Comparison of ENCODE assay signal across 8 cellular contexts in the genomic region with DNA sequence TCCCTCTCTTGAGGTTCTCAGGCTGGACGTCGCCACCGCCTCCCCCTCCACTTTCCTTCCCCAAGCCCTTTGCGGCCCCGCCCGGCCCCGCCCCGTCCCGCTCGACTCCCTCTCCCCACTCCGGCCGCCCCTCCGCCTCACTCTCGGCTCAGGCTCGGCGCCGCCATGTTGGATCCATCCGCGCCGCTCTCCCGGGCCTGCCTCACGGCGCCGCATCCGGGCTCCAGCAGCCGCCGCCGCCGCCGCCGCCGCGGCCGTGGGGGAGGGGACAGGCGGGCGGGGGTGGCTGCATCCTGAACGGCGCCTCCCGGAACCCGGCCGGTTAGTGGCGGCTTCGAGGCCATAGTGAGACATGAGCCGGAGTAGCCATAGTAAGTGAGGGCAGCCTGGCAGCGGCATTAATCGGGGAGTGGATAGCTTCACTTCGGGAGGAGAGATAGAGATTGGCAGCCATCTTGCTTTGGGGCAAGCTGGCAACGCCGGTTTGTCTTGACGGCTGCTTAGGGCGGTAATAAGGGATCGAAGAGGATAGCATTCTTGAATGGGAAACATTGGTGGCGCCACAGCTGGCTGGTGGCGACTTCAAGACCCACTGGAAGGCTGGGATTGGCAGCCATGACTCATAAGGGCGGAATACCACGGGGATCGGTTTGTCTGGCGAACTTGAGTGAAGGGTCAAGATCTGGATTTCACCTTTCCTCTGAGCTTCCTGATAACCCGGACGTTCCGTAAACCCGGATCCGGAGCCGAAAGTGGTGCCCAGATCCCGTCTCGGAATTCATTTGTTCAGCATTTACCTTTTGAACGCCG. TPM values are rescaled to one million over a fixed set of nuclear protein-coding genes. Genes with fewer than 3 reads are reported as not detected.
DNase-seq lines count a peak whose midpoint lies in the region; ATAC-seq and TF ChIP-seq lines count a peak whose summit lies in the region.

A gene with protein sequence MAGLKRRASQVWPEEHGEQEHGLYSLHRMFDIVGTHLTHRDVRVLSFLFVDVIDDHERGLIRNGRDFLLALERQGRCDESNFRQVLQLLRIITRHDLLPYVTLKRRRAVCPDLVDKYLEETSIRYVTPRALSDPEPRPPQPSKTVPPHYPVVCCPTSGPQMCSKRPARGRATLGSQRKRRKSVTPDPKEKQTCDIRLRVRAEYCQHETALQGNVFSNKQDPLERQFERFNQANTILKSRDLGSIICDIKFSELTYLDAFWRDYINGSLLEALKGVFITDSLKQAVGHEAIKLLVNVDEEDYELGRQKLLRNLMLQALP (minus strand): TSS at position 258 of the 810 bp plus-strand sequence. CDS start 8,205 bp downstream, outside the sequence.

- H3K36me3 ChIP-seq in CD4-positive, CD25-positive, alpha-beta regulatory T cell (ENCODE audit: control insufficient read depth, insufficient read depth, low read length): peaks cover 18% of the 10 kb centered on the region
- H3K36me3 ChIP-seq in right lobe of liver: peaks cover 0 to 18% (median 0%) of the 10 kb centered on the region in 4 donors

- H3K9me3 Mint-ChIP-seq in CD4-positive, CD25-positive, alpha-beta regulatory T cell: peaks cover 0 to 1% (median 0%) of the 10 kb centered on the region in 7 donors

- no peaks in the 10 kb centered on the region for H3K27me3 Mint-ChIP-seq in CD4-positive, CD25-positive, alpha-beta regulatory T cell

- peaks cover 19 to 54% (median 35%) of the 10 kb centered on the region in 4 donors for H3K4me1 Mint-ChIP-seq in CD4-positive, CD25-positive, alpha-beta regulatory T cell

- peak; percentile 69 for TF ChIP-seq POLR2A in right lobe of liver (IDR thresholded peaks at IDR 0.05)

- ATAC-seq in CD4-positive, CD25-positive, alpha-beta regulatory T cell (ENCODE audit: low read depth in 2 of 2): peak; percentile 96 to 97
- ATAC-seq in GM19397 (IDR thresholded peaks at IDR 0.05; ENCODE audit: unreplicated experiment) (peak; percentile 93), HG03571 (IDR thresholded peaks at IDR 0.05; ENCODE audit: unreplicated experiment) (peak; percentile 96), right lobe of liver (peak; percentile 91 to 97 (median 92))

- H3K27ac Mint-ChIP-seq in CD4-positive, CD25-positive, alpha-beta regulatory T cell: peak within 1 kb of the TSS in 2 of 3 donors; percentile 89 to 95

- WGBS in right lobe of liver (ENCODE audit: insufficient coverage, low coverage, low lambda C conversion rate, missing lambda C conversion rate): under 1% methylated on average over 47 of the region's 68 CpGs

- peaks cover 40% of the 10 kb centered on the region for H3K4me1 ChIP-seq in CD4-positive, CD25-positive, alpha-beta regulatory T cell (ENCODE audit: control insufficient read depth, insufficient read depth, low read length, poor library complexity, severe bottlenecking)
- peaks cover 0 to 15% (median 4%) of the 10 kb centered on the region in 4 donors for H3K4me1 ChIP-seq in right lobe of liver

- TF ChIP-seq CTCF in dorsolateral prefrontal cortex (IDR thresholded peaks at IDR 0.05 in 54 of 56, conservative IDR thresholded peaks at IDR 0.05 in 2 of 56; ENCODE audit: low read depth in 1 of 56, partially characterized antibody in 56 of 56) (peak in 26 of 56 donors; percentile 4 to 42 (median 24)), right lobe of liver (IDR thresholded peaks at IDR 0.05) (no peak)

- intact Hi-C loops in dorsolateral prefrontal cortex (cut with DNase I): loop anchor here (1.0 to 10.0 kb wide), 6 partner anchors 16 to 138 kb away; a partner anchor contains a TSS
- intact Hi-C loops in right lobe of liver (cut with DNase I): no loop called here

- peak; percentile 89 to 97 (median 92) for DNase-seq in CD4-positive, CD25-positive, alpha-beta regulatory T cell
- DNase-seq in NCI-H82 (lab: John Stamatoyannopoulos, UW): peak; percentile 100
- DNase-seq in activated CD4-positive, alpha-beta T cell treated with anti-CD3 and anti-CD28 coated beads, Interleukin-2, amount 50 U/mL, for 48 hours: peak; percentile 88 to 92
- peak; percentile 82 to 97 (median 92) for DNase-seq in dorsolateral prefrontal cortex
- peak; percentile 93 to 95 (median 94) for DNase-seq in right lobe of liver
- DNase-seq in stimulated activated CD4-positive, alpha-beta T cell treated with anti-CD3 and anti-CD28 coated beads, Interleukin-4, amount 100 ng/mL, for 48 hours (ENCODE audit: low read depth in 2 of 2): peak; percentile 76 to 89

- no peaks in the 10 kb centered on the region for H3K9me3 ChIP-seq in CD4-positive, CD25-positive, alpha-beta regulatory T cell (ENCODE audit: control insufficient read depth in 2 of 2, low read length in 2 of 2)
- no peaks in the 10 kb centered on the region for H3K9me3 ChIP-seq in right lobe of liver

- H3K27me3 ChIP-seq in CD4-positive, CD25-positive, alpha-beta regulatory T cell (ENCODE audit: control insufficient read depth, insufficient read depth, low read length): no peaks in the 10 kb centered on the region
- H3K27me3 ChIP-seq in dorsolateral prefrontal cortex (no peaks in the 10 kb centered on the region), right lobe of liver (no peaks in the 10 kb centered on the region)

- H3K4me3 ChIP-seq in CD4-positive, CD25-positive, alpha-beta regulatory T cell (ENCODE audit: low read depth, low read length): peak within 1 kb of the TSS; percentile 98
- peak within 1 kb of the TSS; percentile 57 to 88 (median 73) for H3K4me3 ChIP-seq in dorsolateral prefrontal cortex
- H3K4me3 ChIP-seq in right lobe of liver: peak within 1 kb of the TSS; percentile 51 to 82 (median 73)

- peak within 1 kb of the TSS in 1 of 4 donors; percentile 80 for H3K4me3 Mint-ChIP-seq in CD4-positive, CD25-positive, alpha-beta regulatory T cell

- H3K27ac ChIP-seq in CD4-positive, CD25-positive, alpha-beta regulatory T cell (ENCODE audit: insufficient read depth, low read length, poor library complexity, severe bottlenecking): peak within 1 kb of the TSS; percentile 89
- H3K27ac ChIP-seq in dorsolateral prefrontal cortex: peak within 1 kb of the TSS; percentile 84 to 99 (median 96)
- H3K27ac ChIP-seq in right lobe of liver: peak within 1 kb of the TSS; percentile 81 to 94 (median 93)

- peaks cover 14% of the 10 kb centered on the region for H3K36me3 Mint-ChIP-seq in CD4-positive, CD25-positive, alpha-beta regulatory T cell

RNA-seq across cellular contexts. Expression of the gene that starts here (rescaled TPM):
- 40.9 TPM for total RNA-seq in CD4-positive, CD25-positive, alpha-beta regulatory T cell
- polyA plus RNA-seq in CD4-positive, CD25-positive, alpha-beta regulatory T cell: 10 to 100 TPM; 39.5 to 46.4 (median 41.8) TPM
- 10 to 100 TPM; 23.9 to 40.2 (median 30.5) TPM for total RNA-seq in dorsolateral prefrontal cortex
- total RNA-seq in right lobe of liver: 10 to 100 TPM; 13.8 to 22.0 (median 16.6) TPM

Comparison
In these comparisons a context has a peak if more than half of its experiments do, and no peak if none do; other contexts are left out.
1. Peak in every context shown above with its lines: DNase-seq, ATAC-seq, H3K4me3 ChIP-seq and H3K27ac ChIP-seq.
2. intact Hi-C loops: an anchor here in dorsolateral prefrontal cortex (1.0 to 10.0 kb wide); none called in right lobe of liver.